14 cellular contexts compared by ENCODE assay signal in genomic region chr2:231934441-231935206, GRCh38. TPM values are rescaled to one million over a fixed set of nuclear protein-coding genes. Genes with fewer than 3 reads are reported as not detected.
"Had no signal": no experiment of that assay in that cellular context is flagged by ENCODE, and none has a peak within 500 bp of the region (broad histone marks: within the 10 kb centered on the region; RNA-seq: fewer than 3 reads in every experiment).

No MANE protein-coding gene starts in this region.

- H3K4me1 Mint-ChIP-seq: activated CD4-positive, alpha-beta T cell treated with anti-CD3 and anti-CD28 coated beads, Interleukin-2, amount 10 ng/mL, durations not matched to agents 7 days and 5 days had no signal

- H3K79me2 ChIP-seq: parathyroid adenoma had no signal

- H3K9me3 Mint-ChIP-seq: activated B cell treated with CpG ODN at 0.5 μM for 24 hours; activated CD4-positive, alpha-beta T cell treated with anti-CD3 and anti-CD28 coated beads, Interleukin-2, amount 10 ng/mL, durations not matched to agents 7 days and 5 days; activated naive CD4-positive, alpha-beta T cell treated with anti-CD3 and anti-CD28 coated beads, Interleukin-2, amount 50 U/mL, for 72 hours; dendritic cell treated with granulocyte-macrophage colony-stimulating factor and Interleukin-4, amounts not matched to agents 40 ng/mL and 50 ng/mL, for 4 days; nephron progenitor cell had no signal

- H3K36me3 Mint-ChIP-seq: activated naive CD4-positive, alpha-beta T cell treated with anti-CD3 and anti-CD28 coated beads, Interleukin-2, amount 50 U/mL, for 72 hours; brain had no signal

- H3K27ac Mint-ChIP-seq: activated B cell treated with CpG ODN at 0.5 μM for 24 hours; activated CD4-positive, alpha-beta T cell treated with anti-CD3 and anti-CD28 coated beads, Interleukin-2, amount 10 ng/mL, durations not matched to agents 7 days and 5 days; activated naive CD4-positive, alpha-beta T cell treated with anti-CD3 and anti-CD28 coated beads, Interleukin-2, amount 50 U/mL, for 72 hours; dendritic cell treated with granulocyte-macrophage colony-stimulating factor and Interleukin-4, amounts not matched to agents 40 ng/mL and 50 ng/mL, for 4 days; nephron progenitor cell had no signal

- H3K4me1 ChIP-seq: parathyroid adenoma had no signal

- FAIRE-seq: TTC549 had no signal

- DNase-seq: activated B cell treated with CpG ODN at 0.5 μM for 24 hours; activated CD4-positive, alpha-beta T cell treated with anti-CD3 and anti-CD28 coated beads, Interleukin-2, amount 10 ng/mL, durations not matched to agents 7 days and 5 days; activated CD8-positive, alpha-beta memory T cell treated with anti-CD3 and anti-CD28 coated beads for 24 hours; activated effector memory CD4-positive, alpha-beta T cell treated with Interleukin-2 at 50 U/mL for 16 hours; amygdala; mesendoderm; nephron progenitor cell; stimulated activated naive CD4-positive, alpha-beta T cell treated with Interleukin-2 at 50 U/mL for 16 hours; T-helper 2 cell had no signal

- ATAC-seq: activated naive CD4-positive, alpha-beta T cell treated with anti-CD3 and anti-CD28 coated beads, Interleukin-2, amount 50 U/mL, for 72 hours had no signal

- H2AFZ ChIP-seq: parathyroid adenoma had no signal

- H3K9ac ChIP-seq: parathyroid adenoma had no signal

- H3K4me3 Mint-ChIP-seq: activated B cell treated with CpG ODN at 0.5 μM for 24 hours; activated CD4-positive, alpha-beta T cell treated with anti-CD3 and anti-CD28 coated beads, Interleukin-2, amount 10 ng/mL, durations not matched to agents 7 days and 5 days; brain; dendritic cell treated with granulocyte-macrophage colony-stimulating factor and Interleukin-4, amounts not matched to agents 40 ng/mL and 50 ng/mL, for 4 days; nephron progenitor cell had no signal

- H3K27ac ChIP-seq: parathyroid adenoma had no signal

RNA-seq across cellular contexts. Expression of gene NPPC, which starts 8.4 kb away (rescaled TPM):
- total RNA-seq: activated B cell treated with CpG ODN at 0.5 μM for 24 hours; activated CD4-positive, alpha-beta T cell treated with anti-CD3 and anti-CD28 coated beads, Interleukin-2, amount 10 ng/mL, durations not matched to agents 7 days and 5 days had no signal
